Comparison of ENCODE assay signal across 14 cellular contexts in the genomic region with DNA sequence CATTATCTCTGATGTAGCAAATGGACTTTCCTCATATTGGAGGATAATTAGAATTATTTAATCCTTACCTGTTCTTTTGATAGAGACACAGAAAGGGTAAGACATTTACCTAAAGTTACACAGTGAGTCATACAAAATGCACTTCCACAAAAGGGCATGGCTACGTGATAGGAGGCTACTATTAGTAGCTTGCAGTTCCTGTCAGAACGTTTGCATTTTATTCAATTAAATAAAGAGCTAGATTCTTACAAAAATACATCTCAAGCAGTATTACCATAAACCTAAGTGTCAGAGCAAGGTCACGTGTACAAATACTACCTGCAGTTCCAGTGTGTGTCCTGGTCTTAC.
"Had no signal": no experiment of that assay in that cellular context is flagged by ENCODE, and none has a peak within 500 bp of the region (broad histone marks: within the 10 kb centered on the region; RNA-seq: fewer than 3 reads in every experiment).

No MANE protein-coding gene starts in this region.

- H3K27ac Mint-ChIP-seq: activated CD4-positive, alpha-beta memory T cell treated with anti-CD3 and anti-CD28 coated beads, Interleukin-2, amount 10 ng/mL, durations not matched to agents 7 days and 5 days; stimulated activated memory B cell treated with anti-CD40 and anti-IgM and Interleukin-4, amounts not matched to agents 10 μg/mL and 1 μg/mL and 100 μg/mL, for 72 hours; WTC11 had no signal

- H3K27me3 ChIP-seq: gastroesophageal sphincter, heart right ventricle, transverse colon had no signal

- H3K9me3 ChIP-seq: gastroesophageal sphincter, heart right ventricle, transverse colon had no signal

- H3K27me3 Mint-ChIP-seq: activated CD4-positive, alpha-beta memory T cell treated with anti-CD3 and anti-CD28 coated beads, Interleukin-2, amount 10 ng/mL, durations not matched to agents 7 days and 5 days; stimulated activated memory B cell treated with anti-CD40 and anti-IgM and Interleukin-4, amounts not matched to agents 10 μg/mL and 1 μg/mL and 100 μg/mL, for 72 hours; T-helper 17 cell had no signal

- H3K4me3 Mint-ChIP-seq: activated CD4-positive, alpha-beta memory T cell treated with anti-CD3 and anti-CD28 coated beads, Interleukin-2, amount 10 ng/mL, durations not matched to agents 7 days and 5 days; stimulated activated memory B cell treated with anti-CD40 and anti-IgM and Interleukin-4, amounts not matched to agents 10 μg/mL and 1 μg/mL and 100 μg/mL, for 72 hours; T-helper 17 cell; WTC11 had no signal

- H3K4me3 ChIP-seq: gastroesophageal sphincter, heart right ventricle, transverse colon had no signal

- H3K4me1 Mint-ChIP-seq: WTC11 had no signal

- H3K36me3 ChIP-seq: gastroesophageal sphincter, transverse colon had no signal

- DNase-seq: activated CD4-positive, alpha-beta memory T cell treated with anti-CD3 and anti-CD28 coated beads, Interleukin-2, amount 10 ng/mL, durations not matched to agents 7 days and 5 days; activated CD4-positive, alpha-beta T cell treated with anti-CD3 and anti-CD28 coated beads for 4 hours; activated CD8-positive, alpha-beta memory T cell treated with anti-CD3 and anti-CD28 coated beads, Interleukin-2, amount 50 U/mL, for 4 hours; activated gamma-delta T cell; activated T-cell treated with anti-CD3 and anti-CD28 coated beads, Interleukin-2, amount 50 U/mL, for 48 hours; heart right ventricle; left colon; mammary epithelial cell; retina; T-helper 17 cell; transverse colon had no signal

- H3K9me3 Mint-ChIP-seq: activated CD4-positive, alpha-beta memory T cell treated with anti-CD3 and anti-CD28 coated beads, Interleukin-2, amount 10 ng/mL, durations not matched to agents 7 days and 5 days; stimulated activated memory B cell treated with anti-CD40 and anti-IgM and Interleukin-4, amounts not matched to agents 10 μg/mL and 1 μg/mL and 100 μg/mL, for 72 hours; WTC11 had no signal

- ATAC-seq: heart right ventricle; left colon; stimulated activated memory B cell treated with anti-CD40 and anti-IgM and Interleukin-4, amounts not matched to agents 10 μg/mL and 1 μg/mL and 100 μg/mL, for 72 hours; T-helper 17 cell; WTC11 had no signal

- H3K36me3 Mint-ChIP-seq: WTC11 had no signal
